Comparison of ENCODE assay signal across 10 cellular contexts in the genomic region with DNA sequence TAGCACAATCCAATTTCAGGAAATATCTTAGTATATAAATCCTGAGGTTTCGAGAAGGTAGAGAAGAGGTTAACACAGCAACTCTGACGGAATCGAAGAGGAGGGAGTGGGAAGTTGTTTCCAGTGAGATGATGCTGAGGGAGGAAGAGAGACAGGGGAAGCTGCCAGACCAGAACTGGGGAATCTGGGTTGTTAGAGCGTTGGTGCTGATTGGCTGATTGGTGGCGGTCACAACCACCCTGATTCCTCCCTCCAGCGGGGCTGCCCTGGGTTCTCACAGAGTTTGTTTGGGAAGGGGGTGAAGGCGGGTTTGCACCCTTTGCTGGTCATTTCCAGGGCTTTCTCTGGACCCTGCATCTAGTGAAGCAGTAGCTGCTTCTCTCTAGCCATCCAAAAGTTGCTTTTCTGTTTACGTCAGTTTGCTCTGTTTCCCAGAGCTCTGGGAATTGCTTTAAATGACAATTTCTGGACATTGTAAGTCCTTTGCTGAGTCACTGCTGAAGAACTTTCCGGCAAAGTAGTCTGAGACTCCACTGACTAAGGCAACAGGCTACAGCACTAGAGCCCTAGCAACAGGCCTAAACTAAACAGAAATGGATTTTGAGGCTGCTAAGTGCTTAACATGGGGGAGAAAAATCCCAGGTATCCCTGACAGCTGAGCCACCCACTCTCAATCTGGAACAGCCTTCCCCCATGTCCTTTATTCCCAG.
DNase-seq lines count a peak whose midpoint lies in the region; ATAC-seq and TF ChIP-seq lines count a peak whose summit lies in the region.
"Had no signal": no experiment of that assay in that cellular context is flagged by ENCODE, and none has a peak within 500 bp of the region (broad histone marks: within the 10 kb centered on the region; RNA-seq: fewer than 3 reads in every experiment).

No MANE protein-coding gene starts in this region.

- H3K36me3 ChIP-seq in left lung = no peaks in the 10 kb centered on the region
- no peaks in the 10 kb centered on the region for H3K36me3 ChIP-seq in suprapubic skin

- DNase-seq in HS-5 (ENCODE audit: low read depth) = peak; percentile 33
- DNase-seq in dermis blood vessel endothelial cell = peak; percentile 87
- no peak for DNase-seq in left lung
- DNase-seq in suprapubic skin (ENCODE audit: low spot score in 2 of 2) = no peak
- DNase-seq in COLO829 (ENCODE audit: low spot score) = no peak
- no peak for DNase-seq in activated CD4-positive, alpha-beta T cell treated with anti-CD3 and anti-CD28 coated beads, Interleukin-2, amount 50 U/mL, for 1 hour
- no peak for DNase-seq in DMS153 (lab: John Stamatoyannopoulos, UW)
- DNase-seq: activated naive CD4-positive, alpha-beta T cell; T-helper 17 cell had no signal

- intact Hi-C loops in left lung (cut with DNase I) = no loop called here

- TF ChIP-seq CTCF in left lung (IDR thresholded peaks at IDR 0.05) (no peak), suprapubic skin (IDR thresholded peaks at IDR 0.05) (no peak)

- TF ChIP-seq EP300 in suprapubic skin (IDR thresholded peaks at IDR 0.05) = no peak

- H3K27ac ChIP-seq in left lung (peak overlapping the region; percentile 70 to 73), suprapubic skin (peak overlapping the region; percentile 74)

- no peaks in the 10 kb centered on the region for H3K27me3 ChIP-seq in left lung
- H3K27me3 ChIP-seq in suprapubic skin = no peaks in the 10 kb centered on the region

- TF ChIP-seq POLR2A in suprapubic skin (IDR thresholded peaks at IDR 0.05) = no peak

- no peaks in the 10 kb centered on the region for H3K9me3 ChIP-seq in left lung
- no peaks in the 10 kb centered on the region for H3K9me3 ChIP-seq in suprapubic skin

- WGBS in suprapubic skin = 49% methylated on average over 9 of the region's 9 CpGs

- H3K4me1 ChIP-seq in left lung (no peaks in the 10 kb centered on the region), suprapubic skin (no peaks in the 10 kb centered on the region)

- peak; percentile 90 for ATAC-seq in left lung
- ATAC-seq in GM21576 (IDR thresholded peaks at IDR 0.05; ENCODE audit: unreplicated experiment) = no peak
- ATAC-seq: T-helper 17 cell had no signal

- H3K4me3 ChIP-seq in left lung = no peak overlapping the region
- no peak overlapping the region for H3K4me3 ChIP-seq in suprapubic skin

Comparison
In these comparisons a context has a peak if more than half of its experiments do, and no peak if none do; other contexts are left out.
1. DNase-seq: peak in HS-5 (single experiment) and dermis blood vessel endothelial cell (single experiment); none in left lung (0 of 2), suprapubic skin (0 of 2), COLO829 (single experiment), activated CD4-positive, alpha-beta T cell treated with anti-CD3 and anti-CD28 coated beads, Interleukin-2, amount 50 U/mL, for 1 hour (single experiment) and DMS153 (single experiment).